ENCODE assay signal across 8 cellular contexts in the genomic region with DNA sequence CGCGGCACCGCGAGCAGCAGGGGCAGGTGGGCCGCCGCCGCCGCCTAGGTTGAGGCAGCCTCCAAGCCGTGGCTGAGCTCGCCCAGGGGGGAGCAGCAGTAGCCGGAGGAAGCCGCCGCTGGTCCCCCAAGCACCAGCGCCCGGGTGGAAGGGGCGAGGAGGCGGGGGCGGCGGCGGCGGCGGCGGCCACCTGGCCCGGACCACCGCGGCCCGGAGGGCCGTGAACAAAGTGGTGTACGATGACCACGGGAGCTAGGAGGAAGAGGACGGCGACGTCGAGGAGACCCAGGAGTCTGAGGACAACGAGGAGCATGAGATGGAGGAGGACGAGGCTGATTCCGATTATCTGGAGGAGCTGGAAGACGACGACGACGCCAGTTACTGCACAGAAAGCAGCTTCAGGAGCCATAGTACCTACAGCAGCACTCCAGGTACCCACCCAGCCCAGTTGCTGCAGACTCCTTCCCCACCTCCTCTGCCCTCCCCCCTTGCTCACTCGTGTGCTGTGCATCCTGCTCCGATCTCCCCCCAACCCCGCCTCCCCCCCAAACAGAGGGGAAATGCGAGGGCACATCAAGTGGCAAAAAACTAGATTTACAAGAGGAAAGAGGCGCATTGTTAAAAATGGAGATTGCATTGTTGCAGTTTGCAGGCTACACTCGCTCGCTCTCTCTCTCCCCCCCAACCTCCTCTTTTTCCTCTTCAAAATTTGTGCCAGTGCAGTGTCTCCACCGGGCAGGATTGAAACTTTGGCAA. TPM values are rescaled to one million over a fixed set of nuclear protein-coding genes. Genes with fewer than 3 reads are reported as not detected.
DNase-seq lines count a peak whose midpoint lies in the region; ATAC-seq, FAIRE-seq and TF ChIP-seq lines count a peak whose summit lies in the region.
"Not testable (repeated sequence)": the region's sequence is repeated elsewhere in the genome, so short reads cannot be mapped to it uniquely, and the experiment has no call there.

No MANE protein-coding gene starts in this region.

- H4K20me1 ChIP-seq in KMS-11 (ENCODE audit: insufficient read depth); SK-N-SH (ENCODE audit: insufficient read depth); GM12878 (ENCODE audit: control insufficient read depth, insufficient read depth): not testable (repeated sequence)

- H3K9me2 ChIP-seq in SK-N-SH: not testable (repeated sequence)

- in situ Hi-C loops in GM12878 (cut with MboI): not testable (repeated sequence)

- 2% methylated on average over 40 of the region's 49 CpGs for WGBS in SK-N-SH (ENCODE audit: low lambda C conversion rate)
- 3% methylated on average over 27 of the region's 49 CpGs for WGBS in GM12878 (ENCODE audit: insufficient coverage, insufficient replicate concordance, low lambda C conversion rate, missing lambda C conversion rate)
- 0 to 1% methylated on average over 38 to 49 of the region's 49 CpGs for WGBS in aorta, 2 donors

- DNase-seq in SK-N-SH (peak; percentile 89), aorta (peak in 1 of 2 donors; percentile 78)
- DNase-seq in GM12878 (ENCODE audit: low read depth, low spot score); left ventricle myocardium superior; omental fat pad (ENCODE audit: low spot score): not testable (repeated sequence)

- not testable (repeated sequence) for TF ChIP-seq POLR2A in GM12878 (IDR thresholded peaks at IDR 0.05; ENCODE audit: low read depth, low read length)

- not testable (repeated sequence) for TF ChIP-seq CTCF in KMS-11 (conservative IDR thresholded peaks at IDR 0.05; ENCODE audit: low read depth, low read length); SK-N-SH (IDR thresholded peaks at IDR 0.05); GM12878 (IDR thresholded peaks at IDR 0.05 in 2 of 3, conservative IDR thresholded peaks at IDR 0.05 in 1 of 3; ENCODE audit: control insufficient read depth in 2 of 3, extremely low read depth in 1 of 3, insufficient read depth in 1 of 3, low read depth in 3 of 3, low read length in 3 of 3); omental fat pad (IDR thresholded peaks at IDR 0.05)

- not testable (repeated sequence) for H3K27me3 ChIP-seq in KMS-11 (ENCODE audit: insufficient read depth, low read depth); SK-N-SH (ENCODE audit: insufficient read depth); GM12878 (replicated peaks in 1 of 2; ENCODE audit: control insufficient read depth in 2 of 2, insufficient read depth in 2 of 2, low read length in 1 of 2); aorta (ENCODE audit: control insufficient read depth in 1 of 2, insufficient read depth in 2 of 2, low read length in 1 of 2)

- FAIRE-seq in GM12878 (lab: Jason Lieb, UNC): peak; percentile 52

- H3K27ac ChIP-seq in KMS-11: peak overlapping the region; percentile 64
- H3K27ac ChIP-seq in SK-N-SH (ENCODE audit: low read depth in 2 of 2, low read length in 1 of 2): peak overlapping the region; percentile 56 to 85; a peak in 3 of 4 replicates
- H3K27ac ChIP-seq in GM12878 (ENCODE audit: control insufficient read depth, insufficient read depth): peak overlapping the region; percentile 79
- not testable (repeated sequence) for H3K27ac ChIP-seq in aorta (ENCODE audit: low read depth in 1 of 2, low read length in 2 of 2)

- peak; percentile 51 for ATAC-seq in GM18502 (IDR thresholded peaks at IDR 0.05; ENCODE audit: poor library complexity, unreplicated experiment)
- ATAC-seq in HG02571 (IDR thresholded peaks at IDR 0.05; ENCODE audit: unreplicated experiment): peak; percentile 37
- peak; percentile 55 for ATAC-seq in GM12878
- ATAC-seq in left ventricle myocardium superior: peak; percentile 24
- ATAC-seq in omental fat pad (ENCODE audit: low FRiP score): peak; percentile 53
- ATAC-seq in aorta (ENCODE audit: low FRiP score): peak; percentile 54

- not testable (repeated sequence) for H3K9me3 ChIP-seq in SK-N-SH; GM12878 (replicated peaks; ENCODE audit: control insufficient read depth, insufficient read depth, low read length); aorta (ENCODE audit: control insufficient read depth, low read length)

- not testable (repeated sequence) for H3K4me3 ChIP-seq in KMS-11 (IDR thresholded peaks at IDR 0.05; ENCODE audit: insufficient read depth, low read depth, low read length)
- H3K4me3 ChIP-seq in SK-N-SH (ENCODE audit: low read depth in 2 of 2, low read length in 1 of 2): peak overlapping the region; percentile 78 to 84
- peak overlapping the region; percentile 90 for H3K4me3 ChIP-seq in GM12878
- peak overlapping the region; percentile 72 to 84 for H3K4me3 ChIP-seq in aorta (ENCODE audit: low read length in 2 of 2)

- H3K79me2 ChIP-seq in KMS-11 (ENCODE audit: insufficient read depth, low read depth): peaks cover 18% of the 10 kb centered on the region
- not testable (repeated sequence) for H3K79me2 ChIP-seq in SK-N-SH (ENCODE audit: insufficient read depth); GM12878 (ENCODE audit: control insufficient read depth, insufficient read depth, low read length)

- H3K9ac ChIP-seq in KMS-11: peak overlapping the region; percentile 45
- peak overlapping the region; percentile 76 for H3K9ac ChIP-seq in SK-N-SH
- peak overlapping the region; percentile 69 for H3K9ac ChIP-seq in GM12878 (ENCODE audit: control insufficient read depth, insufficient read depth, low read length)

- H3K36me3 ChIP-seq in KMS-11 (ENCODE audit: insufficient read depth); SK-N-SH (replicated peaks in 1 of 2; ENCODE audit: control insufficient read depth in 1 of 2, insufficient read depth in 2 of 2, low read length in 1 of 2); GM12878 (ENCODE audit: control insufficient read depth in 2 of 2, insufficient read depth in 2 of 2, low read length in 1 of 2); aorta (ENCODE audit: control insufficient read depth in 1 of 2, insufficient read depth in 2 of 2, low read length in 1 of 2): not testable (repeated sequence)

- POLR2A ChIA-PET in SK-N-SH (lab: Yijun Ruan, JAX) (interaction anchor here (0.6 to 1.9 kb wide), 3 partner anchors 42 to 252 kb away, joined by 3 to 12 read pairs (median 3); a partner anchor contains a TSS), GM12878 (lab: Charles Lee) (interaction anchor here (1.0 to 3.7 kb wide), 5 partner anchors 19 to 252 kb away, joined by 3 to 27 read pairs (median 5); a partner anchor contains a TSS)

- not testable (repeated sequence) for TF ChIP-seq RAD21 in SK-N-SH (IDR thresholded peaks at IDR 0.05; ENCODE audit: low read length); GM12878 (IDR thresholded peaks at IDR 0.05; ENCODE audit: insufficient read depth, low read depth, low read length)

- CTCF ChIA-PET in SK-N-SH (lab: Yijun Ruan, JAX): interaction anchor here (0.6 to 12.7 kb wide), 17 partner anchors 8 to 260 kb away, joined by 3 to 194 read pairs (median 4); a partner anchor contains a TSS
- CTCF ChIA-PET in GM12878 (lab: Yijun Ruan, JAX): interaction anchor here (0.6 to 8.5 kb wide), 17 partner anchors 8 to 261 kb away, joined by 3 to 125 read pairs (median 5); no protein-coding TSS in a partner anchor

- H2AFZ ChIP-seq in KMS-11 (ENCODE audit: low read depth) (peak overlapping the region; percentile 98), SK-N-SH (ENCODE audit: low read depth) (peak overlapping the region; percentile 98), GM12878 (ENCODE audit: control insufficient read depth, low read depth, low read length) (peak overlapping the region; percentile 68)

- TF ChIP-seq EP300 in SK-N-SH (IDR thresholded peaks at IDR 0.05; ENCODE audit: borderline replicate concordance in 1 of 2, low read depth in 1 of 2, low read length in 1 of 2); GM12878 (IDR thresholded peaks at IDR 0.05; ENCODE audit: borderline replicate concordance in 1 of 2, control insufficient read depth in 1 of 2, low read depth in 2 of 2, low read length in 2 of 2): not testable (repeated sequence)

- RAD21 ChIA-PET in GM12878 (lab: Charles Lee; ENCODE audit: unreplicated experiment): interaction anchor here (0.6 to 3.8 kb wide), 12 partner anchors 8 to 253 kb away, joined by 3 to 21 read pairs (median 6); a partner anchor contains a TSS

- SMC1A ChIA-PET in GM12878 (lab: Charles Lee; ENCODE audit: uncharacterized antibody, unreplicated experiment): interaction anchor here (1.1 to 3.9 kb wide), 9 partner anchors 24 to 256 kb away, joined by 3 to 17 read pairs (median 5); a partner anchor contains a TSS

- peaks cover 24% of the 10 kb centered on the region for H3K4me1 ChIP-seq in KMS-11 (ENCODE audit: low read depth, poor library complexity, severe bottlenecking)
- not testable (repeated sequence) for H3K4me1 ChIP-seq in SK-N-SH (ENCODE audit: control insufficient read depth in 1 of 2, insufficient read depth in 2 of 2, low read depth in 1 of 2, low read length in 1 of 2); GM12878 (ENCODE audit: control insufficient read depth, insufficient read depth, low read length); aorta (ENCODE audit: control insufficient read depth in 1 of 2, insufficient read depth in 2 of 2, low read length in 2 of 2)

- H3K4me2 ChIP-seq in KMS-11 (peak overlapping the region; percentile 58), SK-N-SH (peak overlapping the region; percentile 78), GM12878 (ENCODE audit: control insufficient read depth, insufficient read depth) (peak overlapping the region; percentile 92)

- BruUV-seq in GM12878 (replicated peaks; lab: Mats Ljungman, UMichigan): not testable (repeated sequence)

- intact Hi-C loops in GM12878 (cut with micrococcal nuclease; ENCODE audit: unreplicated experiment): loop anchor here (5.0 kb wide), 1 partner anchor 41 kb away; a partner anchor contains a TSS
- intact Hi-C loops in left ventricle myocardium superior (cut with micrococcal nuclease): not testable (repeated sequence)
- intact Hi-C loops in aorta (cut with DNase I): loop anchor here in 1 of 2 donors (5.0 to 10.0 kb wide), 2 partner anchors 41 to 101 kb away; a partner anchor contains a TSS

- peaks cover 14% of the 10 kb centered on the region for H3F3A ChIP-seq in SK-N-SH (replicated peaks; ENCODE audit: insufficient read depth)

RNA-seq across cellular contexts. Expression of a gene that starts 41.9 kb away (rescaled TPM):
- polyA plus RNA-seq in SK-N-SH (2012; rRNA removed) (95.9 and 115 TPM in 2 replicates), GM12878 (2011; rRNA removed) (125 and 185 TPM in 2 replicates), GM12878 (2014; fragmentation: Illumina TruSeq; extraction: Trizol) (169 and 200 TPM in 2 replicates), GM12878 (2014; fragmentation: Nextera tagmentation; extraction: Ambion mirVana) (100 to 1,000 TPM; 127 to 135 TPM), GM12878 (2014; rRNA removed) (67.4 and 79.1 TPM in 2 replicates), GM12878 (2016; fragmentation: Nextera tagmentation; extraction: Ambion mirVana) (100 to 1,000 TPM; 182 to 189 TPM), aorta (10 to 100 TPM; 51.5 to 75.3 TPM)
- polyA plus RNA-seq in SK-N-SH (2012; cell fraction: cytosol; rRNA removed): 131 and 161 TPM in 2 replicates
- 86.8 and 100 TPM in 2 replicates for polyA plus RNA-seq in SK-N-SH (2012; cell fraction: nucleus; rRNA removed)
- total RNA-seq in GM12878 (2013; cell fraction: nucleolus; rRNA removed): 37.2 and 37.7 TPM in 2 replicates
- total RNA-seq in GM12878 (2014; rRNA removed) (85.7 and 95.9 TPM in 2 replicates), GM12878 (2014; rRNA removed; fragmentation: Illumina TruSeq; extraction: Trizol) (101 and 104 TPM in 2 replicates), GM12878 (2021) (80.4 and 87.7 TPM in 2 replicates), left ventricle myocardium superior (92.1 TPM), omental fat pad (10 to 100 TPM; 26.6 to 59.6 (median 48.1) TPM), aorta (10 to 100 TPM; 32.4 to 47.9 TPM)
- polyA plus RNA-seq in GM12878 (2011; ENCODE audit: low read depth): 62.4 TPM
- polyA plus RNA-seq in GM12878 (2011; cell fraction: cytosol; rRNA removed): 70.6 and 83.1 TPM in 2 replicates
- polyA plus RNA-seq in GM12878 (2011; cell fraction: nucleus; rRNA removed): 64.0 and 81.7 TPM in 2 replicates
- 65.3 and 84.1 TPM in 2 replicates for polyA plus RNA-seq in GM12878 (2012)
- 40.2 and 51.5 TPM in 2 replicates for polyA minus RNA-seq in GM12878 (2011; rRNA and poly(A)+ RNA removed)
- polyA minus RNA-seq in GM12878 (2011; cell fraction: cytosol; rRNA and poly(A)+ RNA removed): 12.5 and 15.9 TPM in 2 replicates
- polyA minus RNA-seq in GM12878 (2011; cell fraction: nucleus; rRNA and poly(A)+ RNA removed): 20.1 and 27.3 TPM in 2 replicates
